ENCODE assay signal across 1 cellular context in genomic region chr2:62292190-62292589, GRCh38.
TF ChIP-seq lines count a peak whose summit lies in the region.

No MANE protein-coding gene starts in this region.

TF ChIP-seq in GM12878, 131 proteins besides CTCF, POLR2A, EP300 and RAD21 (continued from another document):
- no peak for TF ChIP-seq ZBTB11 (CRISPR knock-in tag; IDR thresholded peaks at IDR 0.05)
- no peak for TF ChIP-seq MTA2 (IDR thresholded peaks at IDR 0.05; ENCODE audit: low read depth)
- no peak for TF ChIP-seq PML (IDR thresholded peaks at IDR 0.05; ENCODE audit: low read length)
- peak; percentile 33; the same call in 1 of the 2 replicates for TF ChIP-seq IRF4 (IDR thresholded peaks at IDR 0.05; ENCODE audit: low read depth, low read length)
- no peak for TF ChIP-seq SMC3 (IDR thresholded peaks at IDR 0.05; ENCODE audit: borderline replicate concordance, low read length)
- peak; percentile 62; the same call in 1 of the 2 replicates for TF ChIP-seq NFIC (IDR thresholded peaks at IDR 0.05; ENCODE audit: low read depth, low read length)
- TF ChIP-seq MAX (IDR thresholded peaks at IDR 0.05; ENCODE audit: low read depth, low read length), result no peak
- TF ChIP-seq RELB (IDR thresholded peaks at IDR 0.05; ENCODE audit: low read depth), result peak; percentile 60; the same call in 1 of the 2 replicates
- TF ChIP-seq SREBF2 (IDR thresholded peaks at IDR 0.05; ENCODE audit: low read length), result no peak
- peak; percentile 43; the same call in 1 of the 2 replicates for TF ChIP-seq JUNB (IDR thresholded peaks at IDR 0.05)
- TF ChIP-seq NKRF (conservative IDR thresholded peaks at IDR 0.05), result no peak
- TF ChIP-seq HDAC2 (IDR thresholded peaks at IDR 0.05), result no peak
- no peak for TF ChIP-seq CBFB (IDR thresholded peaks at IDR 0.05; ENCODE audit: low read depth)
- no peak for TF ChIP-seq ESRRA (IDR thresholded peaks at IDR 0.05; ENCODE audit: low read length)
- TF ChIP-seq EED (IDR thresholded peaks at IDR 0.05; ENCODE audit: low read depth), result peak; percentile 87
- 0 out of 2 replicates have a peak, but pooled peaks have one; percentile 19 for TF ChIP-seq CREB1 (IDR thresholded peaks at IDR 0.05; ENCODE audit: low read depth)
- peak; percentile 83; the same call in 1 of the 2 replicates for TF ChIP-seq TCF7 (IDR thresholded peaks at IDR 0.05; ENCODE audit: borderline replicate concordance)
- peak; percentile 64 to 75; a peak in 2 of 4 replicates for TF ChIP-seq IKZF2 (IDR thresholded peaks at IDR 0.05)
- TF ChIP-seq ZBED1 (IDR thresholded peaks at IDR 0.05; ENCODE audit: borderline replicate concordance), result no peak
- peak; percentile 73 for TF ChIP-seq IKZF1 (conservative IDR thresholded peaks at IDR 0.05)
